ENCODE assay signal across 9 cellular contexts in the genomic region with DNA sequence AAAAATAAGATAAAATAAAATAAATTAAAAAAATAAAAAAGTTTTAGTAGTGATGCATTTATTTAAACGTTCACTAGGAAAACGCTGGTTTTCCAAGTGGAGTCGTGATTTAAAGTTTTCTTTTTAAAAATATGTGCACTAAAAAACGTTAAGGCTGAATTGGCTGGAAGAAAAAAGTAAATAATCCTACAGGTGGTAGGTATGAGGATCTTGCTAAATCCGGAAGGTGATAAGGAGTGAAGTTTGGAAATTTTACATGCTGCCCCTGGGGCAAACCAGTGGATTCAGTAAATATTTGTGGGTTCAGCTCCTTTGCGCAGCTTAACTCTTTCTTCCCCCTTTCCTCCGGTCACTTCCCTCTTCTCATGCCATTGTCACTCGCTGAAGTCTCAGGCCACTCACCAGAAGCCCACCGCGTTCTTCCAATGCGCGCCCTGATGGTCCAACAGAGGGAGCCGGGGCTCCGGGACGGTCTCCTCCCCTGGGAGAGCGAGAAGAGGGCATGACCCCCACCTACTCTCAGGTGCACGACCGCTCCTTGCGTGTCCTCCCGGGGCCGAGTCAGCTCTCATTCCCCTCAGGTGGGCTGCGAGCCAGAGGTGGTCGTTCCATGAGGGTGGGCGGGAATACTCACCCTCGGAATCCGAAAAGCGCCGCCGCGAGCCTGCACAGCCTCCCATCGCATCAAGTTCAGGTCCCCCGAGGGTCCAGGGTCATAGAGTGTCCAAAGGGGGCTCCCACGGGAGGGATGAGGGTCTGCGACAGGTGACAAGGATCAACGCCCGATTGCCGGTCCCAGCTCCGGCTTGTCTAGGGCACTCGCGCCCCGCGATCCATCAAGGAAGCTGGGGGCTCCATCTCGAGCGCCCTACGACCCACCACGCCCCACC. TPM values are rescaled to one million over a fixed set of nuclear protein-coding genes. Genes with fewer than 3 reads are reported as not detected.
DNase-seq lines count a peak whose midpoint lies in the region; ATAC-seq, FAIRE-seq and TF ChIP-seq lines count a peak whose summit lies in the region.
"Had no signal": no experiment of that assay in that cellular context is flagged by ENCODE, and none has a peak within 500 bp of the region (broad histone marks: within the 10 kb centered on the region; RNA-seq: fewer than 3 reads in every experiment).

No MANE protein-coding gene starts in this region.

- ATAC-seq in GM18909 (IDR thresholded peaks at IDR 0.05; ENCODE audit: poor library complexity, unreplicated experiment) (peak; percentile 9), pancreas (peak; percentile 55 to 71 (median 60)), HG02973 (IDR thresholded peaks at IDR 0.05; ENCODE audit: unreplicated experiment) (no peak)
- no peak for ATAC-seq in activated T-cell treated with anti-CD3 and anti-CD28 coated beads, Interleukin-2, amount 50 U/mL, for 72 hours (replicated peaks in 1 of 2)

- intact Hi-C loops in head of caudate nucleus (cut with DNase I) (no loop called here), pancreas (cut with DNase I) (no loop called here)

- H3K9me3 Mint-ChIP-seq in activated T-cell treated with anti-CD3 and anti-CD28 coated beads, Interleukin-2, amount 50 U/mL, for 72 hours, result no peaks in the 10 kb centered on the region

- peak overlapping the region; percentile 70 to 98 (median 91) for H3K4me3 ChIP-seq in pancreas

- TF ChIP-seq CTCF in C4-2B (conservative IDR thresholded peaks at IDR 0.05) (no peak; the same call in 1 of the 2 replicates), pancreas (IDR thresholded peaks at IDR 0.05) (no peak)

- H3K27ac ChIP-seq in C4-2B (peak overlapping the region; percentile 88), pancreas (peak overlapping the region; percentile 92 to 98 (median 94))

- peak overlapping the region; percentile 98 to 99 for H3K4me3 Mint-ChIP-seq in activated T-cell treated with anti-CD3 and anti-CD28 coated beads, Interleukin-2, amount 50 U/mL, for 72 hours

- no peaks in the 10 kb centered on the region for H3K9me3 ChIP-seq in pancreas

- peak overlapping the region; percentile 100 for H3K27ac Mint-ChIP-seq in activated T-cell treated with anti-CD3 and anti-CD28 coated beads, Interleukin-2, amount 50 U/mL, for 72 hours

- DNase-seq in M059J (ENCODE audit: low read depth) (peak; percentile 59), head of caudate nucleus (peak in 38 of 42 donors; percentile 13 to 65 (median 38)), pancreas (peak; percentile 26 to 83 (median 62)), RCC 7860 (ENCODE audit: low spot score) (no peak)
- DNase-seq in activated T-cell treated with anti-CD3 and anti-CD28 coated beads, Interleukin-2, amount 50 U/mL, for 72 hours, result no peak

- no peaks in the 10 kb centered on the region for H3K36me3 ChIP-seq in pancreas

- FAIRE-seq in pancreas (lab: Jason Lieb, UNC), result no peak
- FAIRE-seq in RCC 7860 (lab: Jason Lieb, UNC), result no peak

- no peaks in the 10 kb centered on the region for H3K36me3 Mint-ChIP-seq in activated T-cell treated with anti-CD3 and anti-CD28 coated beads, Interleukin-2, amount 50 U/mL, for 72 hours (ENCODE audit: insufficient read depth in 2 of 2)

- no peaks in the 10 kb centered on the region for H3K27me3 ChIP-seq in pancreas

- 0 to 1% methylated on average over 46 of the region's 46 CpGs for WGBS in pancreas, 2 donors

- H3K4me1 Mint-ChIP-seq in activated T-cell treated with anti-CD3 and anti-CD28 coated beads, Interleukin-2, amount 50 U/mL, for 72 hours (ENCODE audit: low read depth), result peaks cover 68% of the 10 kb centered on the region

- peaks cover 0 to 11% (median 0%) of the 10 kb centered on the region in 3 donors for H3K4me1 ChIP-seq in pancreas

- H3K27me3 Mint-ChIP-seq in activated T-cell treated with anti-CD3 and anti-CD28 coated beads, Interleukin-2, amount 50 U/mL, for 72 hours (ENCODE audit: low read depth), result no peaks in the 10 kb centered on the region

RNA-seq across cellular contexts. Expression of gene CLN3, which starts 0.5 kb away (rescaled TPM):
- 19.5 and 21.3 TPM in 2 replicates for total RNA-seq in M059J (2014; rRNA removed; shearing (Covaris generic))
- 10 to 100 TPM; 22.4 to 30.1 TPM for total RNA-seq in activated T-cell treated with anti-CD3 and anti-CD28 coated beads, Interleukin-2, amount 50 U/mL, for 72 hours
- total RNA-seq in pancreas, result 10 to 100 TPM in 3 of 6 donors, 1 to 10 TPM in 3; 6.9 to 17.2 (median 10.2) TPM
- 10 to 100 TPM; 13.8 to 25.9 TPM for polyA plus RNA-seq in pancreas

RNA-seq across cellular contexts. Expression of gene APOBR, which starts 3.1 kb away (rescaled TPM):
- not detected in 2 replicates for total RNA-seq in M059J (2014; rRNA removed; shearing (Covaris generic))
- total RNA-seq in activated T-cell treated with anti-CD3 and anti-CD28 coated beads, Interleukin-2, amount 50 U/mL, for 72 hours, result 1 to 10 TPM; 2.7 to 3.2 TPM
- total RNA-seq in pancreas, result 1 to 10 TPM in 2 of 6 donors, under 1 TPM in 4; 0.16 to 3.0 (median 0.45) TPM
- polyA plus RNA-seq in pancreas, result 1 to 10 TPM in 1 of 2 donors, under 1 TPM in 1; 0.70 to 1.5 TPM

RNA-seq across cellular contexts. Expression of gene IL27, which starts 15.3 kb away (rescaled TPM):
- total RNA-seq in M059J (2014; rRNA removed; shearing (Covaris generic)), result not detected in 2 replicates
- not detected for total RNA-seq in activated T-cell treated with anti-CD3 and anti-CD28 coated beads, Interleukin-2, amount 50 U/mL, for 72 hours
- total RNA-seq in pancreas, result under 1 TPM in 2 of 6 donors, not detected in 4; 0.18 to 0.20 TPM
- polyA plus RNA-seq in pancreas, result under 1 TPM in 1 of 2 donors, not detected in 1; 0.68 TPM
- total RNA-seq: T-helper 2 cell treated with Interferon-gamma antibody and Interleukin-4, amounts not matched to agents 100 ng/mL and 5 ng/mL, for 36 hours had no signal

RNA-seq across cellular contexts. Expression of gene NPIPB7, which starts 19.2 kb away (rescaled TPM):
- total RNA-seq in M059J (2014; rRNA removed; shearing (Covaris generic)), result not detected in 2 replicates
- total RNA-seq in activated T-cell treated with anti-CD3 and anti-CD28 coated beads, Interleukin-2, amount 50 U/mL, for 72 hours, result under 1 TPM in 1 of 2 donors, not detected in 1; 0.48 TPM
- not detected for total RNA-seq in pancreas
- polyA plus RNA-seq in pancreas, result not detected

RNA-seq across cellular contexts. Expression of gene NUPR1, which starts 47.4 kb away (rescaled TPM):
- total RNA-seq in M059J (2014; rRNA removed; shearing (Covaris generic)), result 1.1 and 3.5 TPM in 2 replicates
- total RNA-seq in activated T-cell treated with anti-CD3 and anti-CD28 coated beads, Interleukin-2, amount 50 U/mL, for 72 hours, result not detected
- total RNA-seq in pancreas, result 100 to 1,000 TPM in 3 of 6 donors, 10 to 100 TPM in 3; 28.9 to 303 (median 103) TPM
- 100 to 1,000 TPM; 117 to 151 TPM for polyA plus RNA-seq in pancreas
- total RNA-seq: T-helper 2 cell treated with Interferon-gamma antibody and Interleukin-4, amounts not matched to agents 100 ng/mL and 5 ng/mL, for 36 hours had no signal

Comparison
In these comparisons a context has a peak if more than half of its experiments do, and no peak if none do; other contexts are left out.
1. ATAC-seq: peak in GM18909 (single experiment) and pancreas (4 of 4); none in activated T-cell treated with anti-CD3 and anti-CD28 coated beads, Interleukin-2, amount 50 U/mL, for 72 hours (0 of 2) and HG02973 (single experiment).
2. DNase-seq: peak in M059J (single experiment), head of caudate nucleus (38 of 42) and pancreas (6 of 6); none in activated T-cell treated with anti-CD3 and anti-CD28 coated beads, Interleukin-2, amount 50 U/mL, for 72 hours (0 of 2) and RCC 7860 (single experiment).